8 cellular contexts compared by ENCODE assay signal in genomic region chr12:6376079-6376941, GRCh38. TPM values are rescaled to one million over a fixed set of nuclear protein-coding genes. Genes with fewer than 3 reads are reported as not detected.
A peak's percentile ranks its signal among the peaks of the same experiment; 100 is the strongest.
DNase-seq lines count a peak whose midpoint lies in the region; ATAC-seq, FAIRE-seq and TF ChIP-seq lines count a peak whose summit lies in the region.

No MANE protein-coding gene starts in this region.

- CTCF ChIA-PET in HepG2 (lab: Yijun Ruan, JAX; ENCODE audit: low intra/inter-chr PET ratio, low total read pairs): no interaction called here

- peak; percentile 51 for FAIRE-seq in HepG2 (lab: Jason Lieb, UNC)

- H3K4me1 ChIP-seq in HepG2 (ENCODE audit: insufficient read depth, low read length): peaks cover 73% of the 10 kb centered on the region

- no peaks in the 10 kb centered on the region for H4K20me1 ChIP-seq in HepG2 (ENCODE audit: insufficient read depth, low read length)

- no peaks in the 10 kb centered on the region for H3K79me2 ChIP-seq in HepG2 (ENCODE audit: insufficient read depth, low read length)

- H3K4me3 ChIP-seq in cardiac fibroblast (replicated peaks in 1 of 2; ENCODE audit: low read depth in 2 of 2, low read length in 2 of 2) (no peak overlapping the region), HepG2 (replicated peaks in 1 of 3; ENCODE audit: insufficient read depth in 1 of 3, low read depth in 2 of 3, low read length in 3 of 3) (peak overlapping the region; percentile 41 to 73 (median 57))

- peak overlapping the region; percentile 68 for H3K9ac ChIP-seq in HepG2 (ENCODE audit: insufficient read depth, low read depth, low read length)

- no TSS peak for BruUV-seq in HepG2 (replicated peaks; lab: Mats Ljungman, UMichigan)

- H3K4me3 Mint-ChIP-seq in type B pancreatic cell: peak overlapping the region; percentile 86

- POLR2A ChIA-PET in HepG2 (lab: Yijun Ruan, JAX): interaction anchor here (0.6 to 7.5 kb wide), 9 partner anchors 7 to 158 kb away, joined by 3 to 278 read pairs (median 6); partner anchors contain the start of genes GAPDH, LTBR, TAPBPL and TNFRSF1A

- H3K36me3 Mint-ChIP-seq in type B pancreatic cell: no peaks in the 10 kb centered on the region

- H3K27ac Mint-ChIP-seq in type B pancreatic cell: peak overlapping the region; percentile 92

- no peak overlapping the region for H2AFZ ChIP-seq in HepG2 (ENCODE audit: low read length)

- no peak for TF ChIP-seq EP300 in HepG2 (IDR thresholded peaks at IDR 0.05; ENCODE audit: low read depth in 2 of 2, low read length in 2 of 2)
- no peak for TF ChIP-seq EP300 in HepG2 (CRISPR knock-in tag; IDR thresholded peaks at IDR 0.05; ENCODE audit: borderline replicate concordance)

- DNase-seq in DMS53 treated with DMSO at 0.1 percent for 48 hours (lab: John Stamatoyannopoulos, UW; ENCODE audit: unreplicated experiment): peak; percentile 59
- DNase-seq in LoVo (ENCODE audit: low spot score): peak; percentile 73
- DNase-seq in cardiac fibroblast (ENCODE audit: low read depth in 2 of 2): peak; percentile 69 to 85
- peak; percentile 64 for DNase-seq in HepG2 (ENCODE audit: low spot score)
- DNase-seq in type B pancreatic cell (ENCODE audit: extremely low spot score, unreplicated experiment): no peak
- DNase-seq in NCI-H2227 (lab: John Stamatoyannopoulos, UW; ENCODE audit: unreplicated experiment): no peak

- peak; percentile 34; the same call in 1 of the 2 replicates for TF ChIP-seq RAD21 in HepG2 (CRISPR knock-in tag; IDR thresholded peaks at IDR 0.05)

- H3K27me3 ChIP-seq in HepG2 (ENCODE audit: control insufficient read depth in 1 of 2, insufficient read depth in 2 of 2, low read length in 2 of 2): peaks cover 0 to 21% of the 10 kb centered on the region in 2 experiments; a peak in 3 of 5 replicates

- intact Hi-C loops in HepG2 (cut with micrococcal nuclease; ENCODE audit: unreplicated experiment): loop anchor here (2.0 kb wide), 1 partner anchor 40 kb away; no protein-coding TSS in a partner anchor

- H3K4me1 Mint-ChIP-seq in type B pancreatic cell (ENCODE audit: unreplicated experiment): peaks cover 19% of the 10 kb centered on the region

- H3K4me2 ChIP-seq in HepG2 (ENCODE audit: low read depth, low read length): peak overlapping the region; percentile 98

- peak overlapping the region; percentile 16 for H3K27ac ChIP-seq in HepG2 (ENCODE audit: extremely low read length, insufficient read depth, low read length)

- no peaks in the 10 kb centered on the region for H3K9me3 Mint-ChIP-seq in type B pancreatic cell

- H3K9me3 ChIP-seq in HepG2 (ENCODE audit: low read length): no peaks in the 10 kb centered on the region

- peak in 1 of 2 experiments; percentile 53; a peak in 2 of 4 replicates for TF ChIP-seq POLR2A in HepG2 (IDR thresholded peaks at IDR 0.05; ENCODE audit: insufficient read depth in 1 of 2, low read depth in 2 of 2, low read length in 2 of 2)

- TF ChIP-seq CTCF in cardiac fibroblast (IDR thresholded peaks at IDR 0.05; ENCODE audit: low read depth, low read length) (peak; percentile 45), HepG2 (CRISPR knock-in tag; IDR thresholded peaks at IDR 0.05) (peak; percentile 66), type B pancreatic cell (conservative IDR thresholded peaks at IDR 0.05) (peak; percentile 54)

- 2% methylated on average over 17 of the region's 20 CpGs for WGBS in HepG2 (ENCODE audit: low lambda C conversion rate)

- H3K36me3 ChIP-seq in HepG2 (replicated peaks in 1 of 2; ENCODE audit: control insufficient read depth in 1 of 2, insufficient read depth in 2 of 2, low read length in 2 of 2): no peaks in the 10 kb centered on the region

- H3K27me3 Mint-ChIP-seq in type B pancreatic cell: peaks cover 3% of the 10 kb centered on the region

- peak; percentile 85 for ATAC-seq in HepG2
- ATAC-seq in GM18502 (IDR thresholded peaks at IDR 0.05; ENCODE audit: poor library complexity, unreplicated experiment): no peak
- no peak for ATAC-seq in GM19455 (IDR thresholded peaks at IDR 0.05; ENCODE audit: unreplicated experiment)

- in situ Hi-C loops in HepG2 (cut with HindIII; ENCODE audit: extremely low pct_ligation_motif_present, low pct_unique_long_range_greater_than_20kb): no loop called here

RNA-seq across cellular contexts. Expression of gene SCNN1A, which starts 0.9 kb away (rescaled TPM):
- total RNA-seq in HepG2 (2016; rRNA removed; fragmentation: Illumina TruSeq; extraction: Trizol): 0.63 and 1.5 TPM in 2 replicates
- 0.71 and 1.2 TPM in 2 replicates for total RNA-seq in HepG2 (2016; cell fraction: cytosol; rRNA removed; fragmentation: Illumina TruSeq; extraction: Trizol; ENCODE audit: low read depth)
- total RNA-seq in HepG2 (2016; cell fraction: insoluble cytoplasmic fraction; rRNA removed; fragmentation: Illumina TruSeq; extraction: Trizol): 0.71 and 1.6 TPM in 2 replicates
- total RNA-seq in HepG2 (2016; cell fraction: membrane; rRNA removed; fragmentation: Illumina TruSeq; extraction: Trizol): 0.72 and 0.87 TPM in 2 replicates
- 1.8 and 5.0 TPM in 2 replicates for total RNA-seq in HepG2 (2016; cell fraction: nucleus; rRNA removed; fragmentation: Illumina TruSeq; extraction: Trizol)
- polyA plus RNA-seq in HepG2 (2011; rRNA removed): 14.6 and 32.8 TPM in 2 replicates
- 6.1 and 12.5 TPM in 2 replicates for polyA plus RNA-seq in HepG2 (2011; cell fraction: cytosol; rRNA removed)
- 24.9 and 39.4 TPM in 2 replicates for polyA plus RNA-seq in HepG2 (2011; cell fraction: nucleus; rRNA removed)
- polyA plus RNA-seq in HepG2 (2012): 17.5 and 19.3 TPM in 2 replicates
- 0.22 and 0.41 TPM in 2 replicates for polyA plus RNA-seq in HepG2 (2016; cell fraction: cytosol; fragmentation: Illumina TruSeq; extraction: Trizol; ENCODE audit: low read depth)
- 1.0 and 1.6 TPM in 2 replicates for polyA plus RNA-seq in HepG2 (2016; cell fraction: insoluble cytoplasmic fraction; fragmentation: Illumina TruSeq; extraction: Trizol; ENCODE audit: low read depth)
- polyA plus RNA-seq in HepG2 (2016; cell fraction: membrane; fragmentation: Illumina TruSeq; extraction: Trizol; ENCODE audit: low read depth): 0.66 and 1.1 TPM in 2 replicates
- 4.0 and 5.1 TPM in 2 replicates for polyA plus RNA-seq in HepG2 (2016; cell fraction: nucleus; fragmentation: Illumina TruSeq; extraction: Trizol; ENCODE audit: insufficient read depth, low read depth)
- polyA minus RNA-seq in HepG2 (2011; rRNA and poly(A)+ RNA removed; ENCODE audit: low replicate concordance): 9.5 and 30.0 TPM in 2 replicates
- polyA minus RNA-seq in HepG2 (2011; cell fraction: cytosol; rRNA and poly(A)+ RNA removed): 5.9 and 14.3 TPM in 2 replicates
- 10.9 and 24.2 TPM in 2 replicates for polyA minus RNA-seq in HepG2 (2011; cell fraction: nucleus; rRNA and poly(A)+ RNA removed)
- 29.2 and 72.7 TPM in 2 replicates for total RNA-seq in type B pancreatic cell (ENCODE audit: low replicate concordance)

RNA-seq across cellular contexts. Expression of gene LTBR, which starts 7.7 kb away (rescaled TPM):
- total RNA-seq in HepG2 (2016; rRNA removed; fragmentation: Illumina TruSeq; extraction: Trizol) (12.1 and 34.8 TPM in 2 replicates), type B pancreatic cell (ENCODE audit: low replicate concordance) (18.5 and 98.5 TPM in 2 replicates)
- total RNA-seq in HepG2 (2016; cell fraction: cytosol; rRNA removed; fragmentation: Illumina TruSeq; extraction: Trizol; ENCODE audit: low read depth): 24.4 and 24.5 TPM in 2 replicates
- total RNA-seq in HepG2 (2016; cell fraction: insoluble cytoplasmic fraction; rRNA removed; fragmentation: Illumina TruSeq; extraction: Trizol): 11.6 and 40.0 TPM in 2 replicates
- 34.7 and 35.3 TPM in 2 replicates for total RNA-seq in HepG2 (2016; cell fraction: membrane; rRNA removed; fragmentation: Illumina TruSeq; extraction: Trizol)
- total RNA-seq in HepG2 (2016; cell fraction: nucleus; rRNA removed; fragmentation: Illumina TruSeq; extraction: Trizol): 39.7 and 43.6 TPM in 2 replicates
- 31.4 and 39.0 TPM in 2 replicates for polyA plus RNA-seq in HepG2 (2011; rRNA removed)
- polyA plus RNA-seq in HepG2 (2011; cell fraction: cytosol; rRNA removed): 23.7 and 29.3 TPM in 2 replicates
- 82.9 and 92.1 TPM in 2 replicates for polyA plus RNA-seq in HepG2 (2011; cell fraction: nucleus; rRNA removed)
- polyA plus RNA-seq in HepG2 (2012): 25.8 and 37.8 TPM in 2 replicates
- polyA plus RNA-seq in HepG2 (2016; cell fraction: cytosol; fragmentation: Illumina TruSeq; extraction: Trizol; ENCODE audit: low read depth): 19.3 and 21.0 TPM in 2 replicates
- 16.0 and 16.4 TPM in 2 replicates for polyA plus RNA-seq in HepG2 (2016; cell fraction: insoluble cytoplasmic fraction; fragmentation: Illumina TruSeq; extraction: Trizol; ENCODE audit: low read depth)
- 27.4 and 28.3 TPM in 2 replicates for polyA plus RNA-seq in HepG2 (2016; cell fraction: membrane; fragmentation: Illumina TruSeq; extraction: Trizol; ENCODE audit: low read depth)
- 117 and 123 TPM in 2 replicates for polyA plus RNA-seq in HepG2 (2016; cell fraction: nucleus; fragmentation: Illumina TruSeq; extraction: Trizol; ENCODE audit: insufficient read depth, low read depth)
- polyA minus RNA-seq in HepG2 (2011; rRNA and poly(A)+ RNA removed; ENCODE audit: low replicate concordance): 16.2 and 29.7 TPM in 2 replicates
- polyA minus RNA-seq in HepG2 (2011; cell fraction: cytosol; rRNA and poly(A)+ RNA removed): 11.5 and 14.0 TPM in 2 replicates
- polyA minus RNA-seq in HepG2 (2011; cell fraction: nucleus; rRNA and poly(A)+ RNA removed): 22.4 and 34.2 TPM in 2 replicates

RNA-seq across cellular contexts. Expression of gene TNFRSF1A, which starts 34.4 kb away (rescaled TPM):
- 21.9 and 41.5 TPM in 2 replicates for total RNA-seq in HepG2 (2016; rRNA removed; fragmentation: Illumina TruSeq; extraction: Trizol)
- 16.3 and 18.0 TPM in 2 replicates for total RNA-seq in HepG2 (2016; cell fraction: cytosol; rRNA removed; fragmentation: Illumina TruSeq; extraction: Trizol; ENCODE audit: low read depth)
- total RNA-seq in HepG2 (2016; cell fraction: insoluble cytoplasmic fraction; rRNA removed; fragmentation: Illumina TruSeq; extraction: Trizol): 28.8 and 36.5 TPM in 2 replicates
- 19.8 and 22.3 TPM in 2 replicates for total RNA-seq in HepG2 (2016; cell fraction: membrane; rRNA removed; fragmentation: Illumina TruSeq; extraction: Trizol)
- 36.8 and 40.7 TPM in 2 replicates for total RNA-seq in HepG2 (2016; cell fraction: nucleus; rRNA removed; fragmentation: Illumina TruSeq; extraction: Trizol)
- 41.4 and 61.2 TPM in 2 replicates for polyA plus RNA-seq in HepG2 (2011; rRNA removed)
- polyA plus RNA-seq in HepG2 (2011; cell fraction: cytosol; rRNA removed): 53.0 and 53.4 TPM in 2 replicates
- polyA plus RNA-seq in HepG2 (2011; cell fraction: nucleus; rRNA removed): 67.2 and 67.4 TPM in 2 replicates
- 40.9 and 56.2 TPM in 2 replicates for polyA plus RNA-seq in HepG2 (2012)
- 5.2 and 6.8 TPM in 2 replicates for polyA plus RNA-seq in HepG2 (2016; cell fraction: cytosol; fragmentation: Illumina TruSeq; extraction: Trizol; ENCODE audit: low read depth)
- polyA plus RNA-seq in HepG2 (2016; cell fraction: insoluble cytoplasmic fraction; fragmentation: Illumina TruSeq; extraction: Trizol; ENCODE audit: low read depth): 31.8 and 38.4 TPM in 2 replicates
- polyA plus RNA-seq in HepG2 (2016; cell fraction: membrane; fragmentation: Illumina TruSeq; extraction: Trizol; ENCODE audit: low read depth): 14.3 and 15.5 TPM in 2 replicates
- 75.7 and 99.5 TPM in 2 replicates for polyA plus RNA-seq in HepG2 (2016; cell fraction: nucleus; fragmentation: Illumina TruSeq; extraction: Trizol; ENCODE audit: insufficient read depth, low read depth)
- 88.8 and 131 TPM in 2 replicates for polyA minus RNA-seq in HepG2 (2011; rRNA and poly(A)+ RNA removed; ENCODE audit: low replicate concordance)
- polyA minus RNA-seq in HepG2 (2011; cell fraction: cytosol; rRNA and poly(A)+ RNA removed): 52.9 and 68.3 TPM in 2 replicates
- 54.3 and 80.4 TPM in 2 replicates for polyA minus RNA-seq in HepG2 (2011; cell fraction: nucleus; rRNA and poly(A)+ RNA removed)
- total RNA-seq in type B pancreatic cell (ENCODE audit: low replicate concordance): 79.1 and 222 TPM in 2 replicates

Comparison
In these comparisons a context has a peak if more than half of its experiments do, and no peak if none do; other contexts are left out.
1. DNase-seq: peak in DMS53 treated with DMSO at 0.1 percent for 48 hours (single experiment), LoVo (single experiment), cardiac fibroblast (2 of 2) and HepG2 (single experiment); none in type B pancreatic cell (single experiment) and NCI-H2227 (single experiment).
2. H3K4me3 ChIP-seq: peak in HepG2 (3 of 3); none in cardiac fibroblast (0 of 2).
3. Peak in every context shown above with its lines, with median percentiles within 50 percentile points of each other: CTCF ChIP-seq.